Comparison of ENCODE assay signal across 4 cellular contexts in the genomic region with DNA sequence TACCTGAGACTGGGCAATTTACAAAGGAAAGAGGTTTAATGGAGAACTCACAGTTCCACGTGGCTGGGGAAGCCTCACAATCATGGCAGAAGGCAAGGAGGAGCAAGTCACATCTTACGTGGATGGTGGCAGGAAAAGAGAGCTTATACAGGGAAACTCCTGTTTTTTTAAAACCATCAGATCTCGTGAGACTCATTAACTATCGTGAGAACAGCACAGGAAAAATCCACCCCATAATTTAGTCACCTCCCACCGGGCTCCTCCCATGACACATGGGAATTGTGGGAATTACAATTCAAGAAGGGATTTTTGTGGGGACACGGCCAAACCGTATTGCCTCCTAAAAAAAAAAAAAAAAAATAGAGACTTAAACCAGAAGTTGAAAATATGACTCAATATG. TPM values are rescaled to one million over a fixed set of nuclear protein-coding genes. Genes with fewer than 3 reads are reported as not detected.
"Had no signal": no experiment of that assay in that cellular context is flagged by ENCODE, and none has a peak within 500 bp of the region (broad histone marks: within the 10 kb centered on the region; RNA-seq: fewer than 3 reads in every experiment).

No MANE protein-coding gene starts in this region.

RNA-seq across cellular contexts. Expression of gene PLPPR1, which starts 11.1 kb away (rescaled TPM):
- total RNA-seq: LHCN-M2, M059J, MCF 10A, NCI-H460 had no signal
